In the genomic region with DNA sequence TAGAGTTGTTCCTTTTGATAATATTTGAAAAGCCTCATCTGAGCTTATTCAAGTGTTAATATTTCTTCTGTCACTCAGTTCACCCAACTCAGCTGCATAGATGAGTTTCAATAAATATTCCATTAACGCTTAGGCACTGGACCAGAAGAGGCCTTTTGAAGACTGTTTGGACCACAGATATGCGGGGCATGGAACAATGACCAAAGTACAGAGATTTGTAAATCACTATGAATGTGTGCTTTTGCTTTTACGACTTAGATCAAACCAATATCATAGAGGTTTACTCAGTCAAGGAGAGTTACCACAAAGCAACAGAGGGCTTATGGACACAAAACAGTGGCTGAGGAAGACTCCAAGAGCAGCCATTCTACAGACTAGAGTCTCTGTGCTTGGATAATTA, we compare ENCODE assay signal across 1 cellular context.
TF ChIP-seq lines count a peak whose summit lies in the region.

No MANE protein-coding gene starts in this region.

TF ChIP-seq in IMR-90, 13 proteins besides CTCF, POLR2A, EP300 and RAD21:
- no peak for TF ChIP-seq SMC3 (IDR thresholded peaks at IDR 0.05; ENCODE audit: low read depth, low read length)
- TF ChIP-seq, protein P1, sequence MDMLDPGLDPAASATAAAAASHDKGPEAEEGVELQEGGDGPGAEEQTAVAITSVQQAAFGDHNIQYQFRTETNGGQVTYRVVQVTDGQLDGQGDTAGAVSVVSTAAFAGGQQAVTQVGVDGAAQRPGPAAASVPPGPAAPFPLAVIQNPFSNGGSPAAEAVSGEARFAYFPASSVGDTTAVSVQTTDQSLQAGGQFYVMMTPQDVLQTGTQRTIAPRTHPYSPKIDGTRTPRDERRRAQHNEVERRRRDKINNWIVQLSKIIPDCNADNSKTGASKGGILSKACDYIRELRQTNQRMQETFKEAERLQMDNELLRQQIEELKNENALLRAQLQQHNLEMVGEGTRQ (IDR thresholded peaks at IDR 0.05; ENCODE audit: low read depth, low read length): no peak
- no peak for TF ChIP-seq CEBPB (IDR thresholded peaks at IDR 0.05; ENCODE audit: low read depth, low read length)
- no peak for TF ChIP-seq MAFK (IDR thresholded peaks at IDR 0.05; ENCODE audit: low read depth, low read length)
- TF ChIP-seq RFX5 (IDR thresholded peaks at IDR 0.05; ENCODE audit: low read depth, low read length): no peak
- TF ChIP-seq FOS (IDR thresholded peaks at IDR 0.05; ENCODE audit: low read depth, low read length): no peak
- TF ChIP-seq NFE2L2 (IDR thresholded peaks at IDR 0.05; ENCODE audit: low read depth, low read length): no peak
- TF ChIP-seq RCOR1 (IDR thresholded peaks at IDR 0.05; ENCODE audit: insufficient replicate concordance, low read length): no peak
- TF ChIP-seq, protein P2, sequence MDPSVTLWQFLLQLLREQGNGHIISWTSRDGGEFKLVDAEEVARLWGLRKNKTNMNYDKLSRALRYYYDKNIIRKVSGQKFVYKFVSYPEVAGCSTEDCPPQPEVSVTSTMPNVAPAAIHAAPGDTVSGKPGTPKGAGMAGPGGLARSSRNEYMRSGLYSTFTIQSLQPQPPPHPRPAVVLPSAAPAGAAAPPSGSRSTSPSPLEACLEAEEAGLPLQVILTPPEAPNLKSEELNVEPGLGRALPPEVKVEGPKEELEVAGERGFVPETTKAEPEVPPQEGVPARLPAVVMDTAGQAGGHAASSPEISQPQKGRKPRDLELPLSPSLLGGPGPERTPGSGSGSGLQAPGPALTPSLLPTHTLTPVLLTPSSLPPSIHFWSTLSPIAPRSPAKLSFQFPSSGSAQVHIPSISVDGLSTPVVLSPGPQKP (IDR thresholded peaks at IDR 0.05; ENCODE audit: borderline replicate concordance, low read depth, low read length): no peak
- no peak for TF ChIP-seq CHD1 (IDR thresholded peaks at IDR 0.05; ENCODE audit: low read depth, low read length)
- no peak for TF ChIP-seq MXI1 (IDR thresholded peaks at IDR 0.05; ENCODE audit: borderline replicate concordance, low read depth, low read length)
